ENCODE assay signal across 8 cellular contexts in genomic region chr1:224503161-224504118, GRCh38.
DNase-seq lines count a peak whose midpoint lies in the region; ATAC-seq, FAIRE-seq and TF ChIP-seq lines count a peak whose summit lies in the region.

No MANE protein-coding gene starts in this region.

- peak overlapping the region; percentile 80 for H3K27ac ChIP-seq in BLaER1
- H3K27ac ChIP-seq in endothelial cell of umbilical vein (ENCODE audit: insufficient read depth, low read depth, low read length), result peak overlapping the region; percentile 23
- peak overlapping the region; percentile 93 for H3K27ac ChIP-seq in mesendoderm (ENCODE audit: low read depth, low read length)
- peak overlapping the region; percentile 11 for H3K27ac ChIP-seq in thymus (ENCODE audit: low read depth)

- H3K23ac ChIP-seq in mesendoderm (ENCODE audit: low read length), result no peak overlapping the region

- CTCF ChIA-PET in endothelial cell of umbilical vein (lab: Charles Lee), result interaction anchor here (0.7 to 3.4 kb wide), 6 partner anchors 11 to 419 kb away, joined by 3 to 21 read pairs (median 4); no protein-coding TSS in a partner anchor

- ATAC-seq in GM18511 (IDR thresholded peaks at IDR 0.05; ENCODE audit: unreplicated experiment) (peak; percentile 93), HG02884 (IDR thresholded peaks at IDR 0.05; ENCODE audit: unreplicated experiment) (peak; percentile 89)

- peak overlapping the region; percentile 80 for H2AFZ ChIP-seq in endothelial cell of umbilical vein (ENCODE audit: low read depth, low read length)

- no peak overlapping the region for H4K8ac ChIP-seq in mesendoderm (ENCODE audit: low read depth, low read length)

- no peaks in the 10 kb centered on the region for H3K79me1 ChIP-seq in mesendoderm (ENCODE audit: low read length)

- no peak overlapping the region for H4K5ac ChIP-seq in mesendoderm (ENCODE audit: low read length)

- H3K9ac ChIP-seq in BLaER1, result peak overlapping the region; percentile 67; the same call in 1 of the 2 replicates
- H3K9ac ChIP-seq in endothelial cell of umbilical vein (replicated peaks; ENCODE audit: extremely low read depth, insufficient read depth, low read length), result peak overlapping the region; percentile 28
- H3K9ac ChIP-seq in mesendoderm (ENCODE audit: low read length), result peak overlapping the region; percentile 34

- DNase-seq in NCI-H128 (lab: John Stamatoyannopoulos, UW; ENCODE audit: unreplicated experiment) (peak; percentile 50), SKM-1 treated with dmso at 0.1 percent for 144 hours (lab: John Stamatoyannopoulos, UW; ENCODE audit: unreplicated experiment) (peak; percentile 99), endothelial cell of umbilical vein (ENCODE audit: low read depth, low spot score) (peak; percentile 93), mesendoderm (peak; percentile 97)

- peak; percentile 84 for FAIRE-seq in endothelial cell of umbilical vein (lab: Jason Lieb, UNC)

- peak overlapping the region; percentile 29 for H3K4ac ChIP-seq in mesendoderm (ENCODE audit: low read depth, low read length)

- peak overlapping the region; percentile 41 for H3K18ac ChIP-seq in mesendoderm (ENCODE audit: low read length)

- no peaks in the 10 kb centered on the region for H3K9me1 ChIP-seq in endothelial cell of umbilical vein (replicated peaks; ENCODE audit: control insufficient read depth, extremely low read depth, insufficient read depth, low read length)

- H3K4me2 ChIP-seq in BLaER1 (peak overlapping the region; percentile 91), endothelial cell of umbilical vein (ENCODE audit: insufficient read depth, low read length) (peak overlapping the region; percentile 22), mesendoderm (ENCODE audit: low read length) (peak overlapping the region; percentile 11)

- no CpG with 5 or more reads among the region's 19 CpGs for WGBS in mesendoderm (ENCODE audit: extremely low coverage, insufficient coverage, low lambda C conversion rate)
- 8% methylated on average over 19 of the region's 19 CpGs for WGBS in thymus

- peak overlapping the region; percentile 61 for H3K56ac ChIP-seq in mesendoderm (ENCODE audit: low read length)

- H3K79me2 ChIP-seq in endothelial cell of umbilical vein (ENCODE audit: control insufficient read depth, insufficient read depth, low read length) (no peaks in the 10 kb centered on the region), mesendoderm (ENCODE audit: control insufficient read depth, insufficient read depth, low read length) (no peaks in the 10 kb centered on the region)

- H2BK5ac ChIP-seq in mesendoderm (ENCODE audit: low read length), result peak overlapping the region; percentile 77

- H3K27me3 ChIP-seq in BLaER1 (no peaks in the 10 kb centered on the region), endothelial cell of umbilical vein (ENCODE audit: control insufficient read depth in 2 of 2, insufficient read depth in 2 of 2, low read length in 2 of 2) (no peaks in the 10 kb centered on the region), mesendoderm (ENCODE audit: insufficient read depth, low read length, poor library complexity) (no peaks in the 10 kb centered on the region), thymus (ENCODE audit: control insufficient read depth, insufficient read depth) (no peaks in the 10 kb centered on the region)

- H3K4me3 ChIP-seq in BLaER1 (peak overlapping the region; percentile 44), endothelial cell of umbilical vein (replicated peaks in 1 of 3; ENCODE audit: insufficient read depth in 1 of 3, low read depth in 1 of 3, low read length in 3 of 3) (no peak overlapping the region), mesendoderm (ENCODE audit: low read length) (no peak overlapping the region), thymus (ENCODE audit: low read length) (no peak overlapping the region)

- no peak for TF ChIP-seq POLR2A in endothelial cell of umbilical vein (IDR thresholded peaks at IDR 0.05; ENCODE audit: low read depth, low read length)

- POLR2A ChIA-PET in endothelial cell of umbilical vein (lab: Charles Lee), result interaction anchor here (0.7 kb wide), 1 partner anchor 70 kb away, joined by 3 read pairs; no protein-coding TSS in a partner anchor

- H3K36me3 ChIP-seq in BLaER1 (no peaks in the 10 kb centered on the region), endothelial cell of umbilical vein (ENCODE audit: control insufficient read depth in 2 of 2, extremely low read depth in 1 of 2, insufficient read depth in 2 of 2, low read length in 2 of 2) (no peaks in the 10 kb centered on the region), mesendoderm (ENCODE audit: control insufficient read depth, insufficient read depth, low read length) (no peaks in the 10 kb centered on the region), thymus (ENCODE audit: control insufficient read depth, insufficient read depth) (no peaks in the 10 kb centered on the region)

- H2BK120ac ChIP-seq in mesendoderm (ENCODE audit: low read depth, low read length), result peak overlapping the region; percentile 76

- dilution Hi-C loops in endothelial cell of umbilical vein (cut with MboI; ENCODE audit: extremely low pct_ligation_motif_present, low sequenced_read_pairs), result loop anchor here (25.0 kb wide), 1 partner anchor 109 kb away; the partner anchor contains the start of gene CNIH3

- no peak overlapping the region for H2BK15ac ChIP-seq in mesendoderm (replicated peaks; ENCODE audit: low read depth)

- no peaks in the 10 kb centered on the region for H4K20me1 ChIP-seq in BLaER1
- no peaks in the 10 kb centered on the region for H4K20me1 ChIP-seq in endothelial cell of umbilical vein (replicated peaks; ENCODE audit: control insufficient read depth, extremely low read depth, insufficient read depth, low read length)

- H2AK5ac ChIP-seq in mesendoderm (ENCODE audit: low read length), result no peak overlapping the region

- H3K4me1 ChIP-seq in BLaER1 (peaks cover 54% of the 10 kb centered on the region), endothelial cell of umbilical vein (ENCODE audit: control insufficient read depth, extremely low read depth, insufficient read depth, low read length) (peaks cover 28% of the 10 kb centered on the region), mesendoderm (ENCODE audit: control insufficient read depth, low read depth, low read length) (peaks cover 22% of the 10 kb centered on the region), thymus (ENCODE audit: control insufficient read depth, insufficient read depth, low read length) (peaks cover 19% of the 10 kb centered on the region)

- H3K9me3 ChIP-seq in BLaER1, result no peaks in the 10 kb centered on the region
- no peaks in the 10 kb centered on the region for H3K9me3 ChIP-seq in endothelial cell of umbilical vein (replicated peaks; ENCODE audit: control insufficient read depth, insufficient read depth, low read length)
- H3K9me3 ChIP-seq in thymus (ENCODE audit: control insufficient read depth), result no peaks in the 10 kb centered on the region

- intact Hi-C loops in endothelial cell of umbilical vein (cut with micrococcal nuclease), result loop anchor here (1.0 to 5.0 kb wide), 4 partner anchors 40 to 424 kb away; partner anchors contain the start of gene DNAH14

- no TSS peak for BruUV-seq in endothelial cell of umbilical vein (replicated peaks; lab: Mats Ljungman, UMichigan)

- peak in 1 of 2 donors; percentile 27 for TF ChIP-seq CTCF in endothelial cell of umbilical vein (IDR thresholded peaks at IDR 0.05; ENCODE audit: extremely low read depth in 1 of 2, insufficient read depth in 1 of 2, low read depth in 1 of 2, low read length in 2 of 2)

TF ChIP-seq in endothelial cell of umbilical vein, 7 proteins besides CTCF, POLR2A, EP300 and RAD21:
- TF ChIP-seq MAX (IDR thresholded peaks at IDR 0.05; ENCODE audit: insufficient read depth, insufficient read length), result no peak

Comparison
In these comparisons a context has a peak if more than half of its experiments do, and no peak if none do; other contexts are left out.
1. H3K27ac ChIP-seq: peak in every context shown above with its lines; median percentile 93 in mesendoderm; 80 in BLaER1; 23 in endothelial cell of umbilical vein; 11 in thymus.
2. H3K4me2 ChIP-seq: peak in every context shown above with its lines; median percentile 91 in BLaER1; 22 in endothelial cell of umbilical vein; 11 in mesendoderm.